In genomic region chr7:99313204-99313573, GRCh38 we compare ENCODE assay signal across 11 cellular contexts. TPM values are rescaled to one million over a fixed set of nuclear protein-coding genes. Genes with fewer than 3 reads are reported as not detected.
DNase-seq lines count a peak whose midpoint lies in the region; ATAC-seq and TF ChIP-seq lines count a peak whose summit lies in the region.
"Had no signal": no experiment of that assay in that cellular context is flagged by ENCODE, and none has a peak within 500 bp of the region (broad histone marks: within the 10 kb centered on the region; RNA-seq: fewer than 3 reads in every experiment).

No MANE protein-coding gene starts in this region.

- no peaks in the 10 kb centered on the region for H3K4me1 ChIP-seq in CD8-positive, alpha-beta T cell (ENCODE audit: insufficient read depth, low read length)

- H3K4me1 Mint-ChIP-seq in CD8-positive, alpha-beta T cell (ENCODE audit: low read depth): peaks cover 2% of the 10 kb centered on the region
- H3K4me1 Mint-ChIP-seq in immature natural killer cell: peaks cover 2 to 6% of the 10 kb centered on the region in 2 donors
- H3K4me1 Mint-ChIP-seq: nephron progenitor cell had no signal

- H3K27me3 ChIP-seq in CD8-positive, alpha-beta T cell (ENCODE audit: insufficient read depth, low read length): no peaks in the 10 kb centered on the region
- H3K27me3 ChIP-seq: BLaER1 had no signal

- peak overlapping the region; percentile 62 for H3K4me3 Mint-ChIP-seq in CD8-positive, alpha-beta T cell
- H3K4me3 Mint-ChIP-seq in immature natural killer cell: peak overlapping the region in 3 of 5 donors; percentile 9 to 47 (median 40)
- H3K4me3 Mint-ChIP-seq: nephron progenitor cell had no signal

- TF ChIP-seq CTCF in 22Rv1 (IDR thresholded peaks at IDR 0.05) (peak; percentile 73), RWPE1 (conservative IDR thresholded peaks at IDR 0.05; ENCODE audit: low read depth) (peak; percentile 55)
- no peak for TF ChIP-seq CTCF in CD8-positive, alpha-beta T cell (IDR thresholded peaks at IDR 0.05)

- no peaks in the 10 kb centered on the region for H3K36me3 Mint-ChIP-seq in CD8-positive, alpha-beta T cell
- no peaks in the 10 kb centered on the region for H3K36me3 Mint-ChIP-seq in immature natural killer cell

- no peak for DNase-seq in CD8-positive, alpha-beta T cell
- DNase-seq in RWPE1 (ENCODE audit: low spot score) (no peak), immature natural killer cell (no peak), DMS153 (lab: John Stamatoyannopoulos, UW) (no peak), NCI-H2171 (lab: John Stamatoyannopoulos, UW) (no peak)
- DNase-seq in stimulated activated CD4-positive, alpha-beta T cell treated with anti-CD3 and anti-CD28 coated beads, Interleukin-1b, Interleukin-23, amount 100 ng/mL, for 48 hours: no peak
- DNase-seq: GF-D8 had no signal

- H3K9me3 ChIP-seq in CD8-positive, alpha-beta T cell (ENCODE audit: low read length): no peaks in the 10 kb centered on the region

- H3K36me3 ChIP-seq in CD8-positive, alpha-beta T cell (ENCODE audit: insufficient read depth, low read length): no peaks in the 10 kb centered on the region
- H3K36me3 ChIP-seq: BLaER1 had no signal

- CTCF ChIA-PET in CD8-positive, alpha-beta T cell (lab: Charles Lee): interaction anchor here (0.7 to 7.3 kb wide), 23 partner anchors 10 to 324 kb away, joined by 3 to 118 read pairs (median 4); no protein-coding TSS in a partner anchor
- CTCF ChIA-PET in RWPE1 (lab: Yijun Ruan, JAX): interaction anchor here (0.6 to 1.5 kb wide), 6 partner anchors 39 to 324 kb away, joined by 3 to 4 read pairs (median 4); no protein-coding TSS in a partner anchor

- H3K27ac ChIP-seq in 22Rv1 (no peak overlapping the region), RWPE1 (no peak overlapping the region)
- no peak overlapping the region for H3K27ac ChIP-seq in CD8-positive, alpha-beta T cell (ENCODE audit: low read depth, low read length)

- POLR2A ChIA-PET in CD8-positive, alpha-beta T cell (lab: Charles Lee): interaction anchor here (1.5 kb wide), 1 partner anchor 12 kb away, joined by 4 read pairs; the partner anchor contains the start of gene ARPC1A
- POLR2A ChIA-PET in RWPE1 (lab: Yijun Ruan, JAX; ENCODE audit: low non-redundant PET): no interaction called here

- no peak overlapping the region for H3K4me3 ChIP-seq in CD8-positive, alpha-beta T cell (ENCODE audit: low read depth, low read length)
- H3K4me3 ChIP-seq: BLaER1 had no signal

- intact Hi-C loops in CD8-positive, alpha-beta T cell (cut with DNase I, micrococcal nuclease): loop anchor here (1.0 to 5.0 kb wide), 3 partner anchors 273 to 880 kb away; no protein-coding TSS in a partner anchor

- no peaks in the 10 kb centered on the region for H3K9me3 Mint-ChIP-seq in CD8-positive, alpha-beta T cell
- H3K9me3 Mint-ChIP-seq in immature natural killer cell: no peaks in the 10 kb centered on the region

- H3K27ac Mint-ChIP-seq in CD8-positive, alpha-beta T cell: no peak overlapping the region
- H3K27ac Mint-ChIP-seq in immature natural killer cell: no peak overlapping the region
- H3K27ac Mint-ChIP-seq: nephron progenitor cell had no signal

- peaks cover 2% of the 10 kb centered on the region for H3K27me3 Mint-ChIP-seq in CD8-positive, alpha-beta T cell (ENCODE audit: low read depth)
- H3K27me3 Mint-ChIP-seq in immature natural killer cell (ENCODE audit: low read depth in 3 of 3): peaks cover 3 to 6% (median 5%) of the 10 kb centered on the region in 3 donors

- ATAC-seq in CD8-positive, alpha-beta T cell: peak; percentile 51
- ATAC-seq in HG03378 (IDR thresholded peaks at IDR 0.05; ENCODE audit: unreplicated experiment): no peak

RNA-seq across cellular contexts. Expression of gene ARPC1A, which starts 12.5 kb away (rescaled TPM):
- total RNA-seq in CD8-positive, alpha-beta T cell: 10 to 100 TPM; 33.1 to 38.2 TPM
- 10 to 100 TPM; 26.6 to 49.2 (median 39.5) TPM for polyA plus RNA-seq in immature natural killer cell

RNA-seq across cellular contexts. Expression of gene MYH16, which starts 40.5 kb away (rescaled TPM):
- total RNA-seq in CD8-positive, alpha-beta T cell: not detected
- polyA plus RNA-seq in immature natural killer cell: not detected
